8 cellular contexts compared by ENCODE assay signal in genomic region chrX:130165703-130166502, GRCh38. TPM values are rescaled to one million over a fixed set of nuclear protein-coding genes. Genes with fewer than 3 reads are reported as not detected.
DNase-seq lines count a peak whose midpoint lies in the region; ATAC-seq and TF ChIP-seq lines count a peak whose summit lies in the region.

Gene AIFM1, minus strand, starts transcription at chrX:130165841. Its CDS starts 185 bp downstream, at chrX:130165656.

- WGBS in esophagus squamous epithelium, 2 donors: 1 to 38% methylated on average over 25 to 46 of the region's 50 CpGs

- H3K36me3 ChIP-seq in Karpas-422 (ENCODE audit: insufficient read depth, low read length) (no peaks in the 10 kb centered on the region), esophagus squamous epithelium (no peaks in the 10 kb centered on the region)

- no peaks in the 10 kb centered on the region for H4K20me1 ChIP-seq in Karpas-422 (ENCODE audit: insufficient read depth, low read depth, low read length)

- peaks cover 28% of the 10 kb centered on the region for H3K4me1 ChIP-seq in Karpas-422 (ENCODE audit: low read length)
- H3K4me1 ChIP-seq in esophagus squamous epithelium: peaks cover 0 to 22% (median 5%) of the 10 kb centered on the region in 3 donors

- H3K27me3 ChIP-seq in Karpas-422 (ENCODE audit: low read length): no peaks in the 10 kb centered on the region
- peaks cover 0 to 4% (median 0%) of the 10 kb centered on the region in 4 donors for H3K27me3 ChIP-seq in esophagus squamous epithelium

- H3K9me3 ChIP-seq in Karpas-422 (ENCODE audit: low read length) (no peaks in the 10 kb centered on the region), esophagus squamous epithelium (no peaks in the 10 kb centered on the region)

- H3K27ac ChIP-seq in Karpas-422 (ENCODE audit: low read length) (peak within 1 kb of the TSS; percentile 75), esophagus squamous epithelium (peak within 1 kb of the TSS; percentile 73 to 94 (median 92))

- peak in 1 of 6 experiments; percentile 5 for TF ChIP-seq CTCF in esophagus squamous epithelium (IDR thresholded peaks at IDR 0.05)

- H3K4me2 ChIP-seq in Karpas-422 (ENCODE audit: low read depth, low read length, poor library complexity, severe bottlenecking): peak within 1 kb of the TSS; percentile 75

- H3K9me2 ChIP-seq in Karpas-422 (replicated peaks; ENCODE audit: insufficient read depth, low read length): no peaks in the 10 kb centered on the region

- peak in 2 of 4 donors; percentile 64 to 65 for TF ChIP-seq POLR2A in esophagus squamous epithelium (IDR thresholded peaks at IDR 0.05)

- H3K79me2 ChIP-seq in Karpas-422 (ENCODE audit: low read length): peaks cover 47% of the 10 kb centered on the region

- peak within 1 kb of the TSS; percentile 36; the same call in 1 of the 2 replicates for H2AFZ ChIP-seq in Karpas-422 (ENCODE audit: low read length)

- intact Hi-C loops in esophagus squamous epithelium (cut with DNase I): no loop called here

- ATAC-seq in GM21825 (IDR thresholded peaks at IDR 0.05; ENCODE audit: unreplicated experiment): peak; percentile 85

- peak; percentile 79 for DNase-seq in DMS79 (lab: John Stamatoyannopoulos, UW)
- DNase-seq in Karpas-422: peak; percentile 95
- peak; percentile 91 for DNase-seq in RKO (ENCODE audit: low spot score)
- peak; percentile 73 for DNase-seq in activated T-helper 1 cell treated with Interleukin-2 at 50 U/mL for 16 hours (ENCODE audit: low read depth)
- peak; percentile 37 for DNase-seq in esophagus squamous epithelium (lab: John Stamatoyannopoulos, UW)
- peak; percentile 93 for DNase-seq in myocyte (ENCODE audit: low read depth)
- DNase-seq in stimulated activated CD8-positive, alpha-beta memory T cell treated with anti-CD3 and anti-CD28 coated beads, Interleukin-7, amount 100 ng/mL, for 48 hours (ENCODE audit: extremely low read depth in 1 of 2, low read depth in 1 of 2): peak; percentile 76 to 88

- peak within 1 kb of the TSS; percentile 88 for H3K9ac ChIP-seq in Karpas-422 (ENCODE audit: low read length)

- H3K4me3 ChIP-seq in Karpas-422 (ENCODE audit: low read length): peak within 1 kb of the TSS; percentile 71
- peak within 1 kb of the TSS; percentile 51 to 74 (median 64) for H3K4me3 ChIP-seq in esophagus squamous epithelium

RNA-seq across cellular contexts. Expression of gene AIFM1, which starts in this region (rescaled TPM):
- total RNA-seq in Karpas-422 (2014; rRNA removed; shearing (Covaris generic); ENCODE audit: low replicate concordance): 25.8 and 37.4 TPM in 2 replicates
- 10 to 100 TPM; 10.9 to 23.1 (median 17.0) TPM for total RNA-seq in esophagus squamous epithelium
- 22.7 and 23.5 TPM in 2 replicates for total RNA-seq in myocyte
- 26.7 TPM for polyA plus RNA-seq in myocyte (2012)

Comparison
In these comparisons a context has a peak if more than half of its experiments do, and no peak if none do; other contexts are left out.
1. Peak in every context shown above with its lines: DNase-seq, ATAC-seq, H3K4me3 ChIP-seq and H3K27ac ChIP-seq.
2. DNase-seq: peak in every context shown above with its lines; median percentile 95 in Karpas-422; 93 in myocyte; 91 in RKO; 82 in stimulated activated CD8-positive, alpha-beta memory T cell treated with anti-CD3 and anti-CD28 coated beads, Interleukin-7, amount 100 ng/mL, for 48 hours; 79 in DMS79; 73 in activated T-helper 1 cell treated with Interleukin-2 at 50 U/mL for 16 hours; 37 in esophagus squamous epithelium.